ENCODE assay signal across 3 cellular contexts in the genomic region with DNA sequence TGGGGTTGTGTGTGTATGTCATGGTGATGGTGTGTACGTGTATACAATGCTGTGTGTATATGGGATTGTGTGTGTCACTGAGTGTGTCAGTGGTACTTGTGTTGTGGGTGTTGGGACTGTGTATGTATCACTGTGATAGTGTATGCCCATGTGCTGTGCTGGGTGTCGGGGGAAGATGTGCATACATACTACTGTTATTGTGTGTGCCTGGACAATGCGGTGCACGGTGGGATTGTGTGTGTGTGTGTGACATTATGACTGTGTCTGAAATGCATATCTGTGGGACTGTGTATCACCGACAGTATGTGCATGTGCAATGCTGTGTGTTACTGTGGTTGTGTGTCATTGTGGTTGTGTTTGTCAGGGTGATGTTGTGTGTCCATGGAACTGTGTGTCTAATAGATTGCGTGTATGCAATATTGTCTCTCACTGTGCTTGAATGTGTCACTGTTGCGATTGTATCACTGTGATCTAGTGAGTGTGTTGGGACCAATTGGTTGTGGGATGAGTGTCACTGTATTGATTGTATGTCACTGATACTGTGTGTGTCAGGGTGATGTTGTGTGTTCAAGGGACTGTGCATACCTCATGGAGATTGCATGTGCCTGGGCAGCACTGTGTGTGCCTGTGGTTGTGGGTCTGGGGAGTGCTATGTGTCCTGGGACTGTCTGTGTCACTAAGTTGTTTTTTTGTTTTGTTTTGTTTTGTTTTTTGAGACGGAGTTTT.
TF ChIP-seq lines count a peak whose summit lies in the region.

No MANE protein-coding gene starts in this region.

TF ChIP-seq in SK-N-SH, 30 proteins besides CTCF, POLR2A, EP300 and RAD21:
- TF ChIP-seq, protein P1, sequence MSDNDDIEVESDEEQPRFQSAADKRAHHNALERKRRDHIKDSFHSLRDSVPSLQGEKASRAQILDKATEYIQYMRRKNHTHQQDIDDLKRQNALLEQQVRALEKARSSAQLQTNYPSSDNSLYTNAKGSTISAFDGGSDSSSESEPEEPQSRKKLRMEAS (IDR thresholded peaks at IDR 0.05; ENCODE audit: low read depth) = no peak
- TF ChIP-seq MXI1 (IDR thresholded peaks at IDR 0.05; ENCODE audit: low read depth, low read length) = 0 out of 2 replicates have a peak, but pooled peaks have one; percentile 0
TF ChIP-seq in SK-N-SH: peak in this region for 1.

TF ChIP-seq in SK-N-SH treated with all-trans-retinoic acid at 6 μM for 48 hours, 23 proteins besides CTCF, POLR2A, EP300 and RAD21:
- TF ChIP-seq GLIS3 (CRISPR knock-in tag; IDR thresholded peaks at IDR 0.05) = no peak
- no peak for TF ChIP-seq OSR1 (CRISPR knock-in tag; IDR thresholded peaks at IDR 0.05)
- TF ChIP-seq ZNF8 (CRISPR knock-in tag; IDR thresholded peaks at IDR 0.05) = no peak
TF ChIP-seq in SK-N-SH treated with all-trans-retinoic acid at 6 μM for 48 hours: peak in this region for 0.

TF ChIP-seq in GM12878, 131 proteins besides CTCF, POLR2A, EP300 and RAD21:
- TF ChIP-seq CBX3 (IDR thresholded peaks at IDR 0.05; ENCODE audit: borderline replicate concordance, low read depth) (no peak), MYC (IDR thresholded peaks at IDR 0.05; ENCODE audit: insufficient read depth, insufficient read length, insufficient replicate concordance, low read length, severe bottlenecking) (no peak), ESRRA (IDR thresholded peaks at IDR 0.05; ENCODE audit: low read length) (no peak), NFYA (IDR thresholded peaks at IDR 0.05; ENCODE audit: borderline replicate concordance, low read depth, low read length) (no peak), SMARCA5 (IDR thresholded peaks at IDR 0.05) (no peak), STAT3 (IDR thresholded peaks at IDR 0.05; ENCODE audit: low read depth, low read length) (no peak), HDAC6 (IDR thresholded peaks at IDR 0.05; ENCODE audit: unreplicated experiment) (no peak), LARP7 (IDR thresholded peaks at IDR 0.05) (no peak), HDGF (IDR thresholded peaks at IDR 0.05) (0 out of 2 replicates have a peak, but pooled peaks have one; percentile 31), GATAD2B (conservative IDR thresholded peaks at IDR 0.05; ENCODE audit: low read depth) (no peak), HCFC1 (IDR thresholded peaks at IDR 0.05; ENCODE audit: low read length) (no peak), ZSCAN29 (IDR thresholded peaks at IDR 0.05) (no peak), POLR2AphosphoS5 (IDR thresholded peaks at IDR 0.05; ENCODE audit: low read length) (no peak), NFXL1 (IDR thresholded peaks at IDR 0.05; ENCODE audit: borderline replicate concordance) (no peak)
- TF ChIP-seq, protein P2, sequence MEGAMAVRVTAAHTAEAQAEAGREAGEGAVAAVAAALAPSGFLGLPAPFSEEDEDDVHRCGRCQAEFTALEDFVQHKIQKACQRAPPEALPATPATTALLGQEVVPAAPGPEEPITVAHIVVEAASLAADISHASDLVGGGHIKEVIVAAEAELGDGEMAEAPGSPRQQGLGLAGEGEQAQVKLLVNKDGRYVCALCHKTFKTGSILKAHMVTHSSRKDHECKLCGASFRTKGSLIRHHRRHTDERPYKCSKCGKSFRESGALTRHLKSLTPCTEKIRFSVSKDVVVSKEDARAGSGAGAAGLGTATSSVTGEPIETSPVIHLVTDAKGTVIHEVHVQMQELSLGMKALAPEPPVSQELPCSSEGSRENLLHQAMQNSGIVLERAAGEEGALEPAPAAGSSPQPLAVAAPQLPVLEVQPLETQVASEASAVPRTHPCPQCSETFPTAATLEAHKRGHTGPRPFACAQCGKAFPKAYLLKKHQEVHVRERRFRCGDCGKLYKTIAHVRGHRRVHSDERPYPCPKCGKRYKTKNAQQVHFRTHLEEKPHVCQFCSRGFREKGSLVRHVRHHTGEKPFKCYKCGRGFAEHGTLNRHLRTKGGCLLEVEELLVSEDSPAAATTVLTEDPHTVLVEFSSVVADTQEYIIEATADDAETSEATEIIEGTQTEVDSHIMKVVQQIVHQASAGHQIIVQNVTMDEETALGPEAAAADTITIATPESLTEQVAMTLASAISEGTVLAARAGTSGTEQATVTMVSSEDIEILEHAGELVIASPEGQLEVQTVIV (IDR thresholded peaks at IDR 0.05; ENCODE audit: borderline replicate concordance, partially characterized antibody) = no peak
- TF ChIP-seq, protein P3, sequence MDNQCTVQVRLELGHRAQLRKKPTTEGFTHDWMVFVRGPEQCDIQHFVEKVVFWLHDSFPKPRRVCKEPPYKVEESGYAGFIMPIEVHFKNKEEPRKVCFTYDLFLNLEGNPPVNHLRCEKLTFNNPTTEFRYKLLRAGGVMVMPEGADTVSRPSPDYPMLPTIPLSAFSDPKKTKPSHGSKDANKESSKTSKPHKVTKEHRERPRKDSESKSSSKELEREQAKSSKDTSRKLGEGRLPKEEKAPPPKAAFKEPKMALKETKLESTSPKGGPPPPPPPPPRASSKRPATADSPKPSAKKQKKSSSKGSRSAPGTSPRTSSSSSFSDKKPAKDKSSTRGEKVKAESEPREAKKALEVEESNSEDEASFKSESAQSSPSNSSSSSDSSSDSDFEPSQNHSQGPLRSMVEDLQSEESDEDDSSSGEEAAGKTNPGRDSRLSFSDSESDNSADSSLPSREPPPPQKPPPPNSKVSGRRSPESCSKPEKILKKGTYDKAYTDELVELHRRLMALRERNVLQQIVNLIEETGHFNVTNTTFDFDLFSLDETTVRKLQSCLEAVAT (IDR thresholded peaks at IDR 0.05) = no peak
- TF ChIP-seq, protein P4, sequence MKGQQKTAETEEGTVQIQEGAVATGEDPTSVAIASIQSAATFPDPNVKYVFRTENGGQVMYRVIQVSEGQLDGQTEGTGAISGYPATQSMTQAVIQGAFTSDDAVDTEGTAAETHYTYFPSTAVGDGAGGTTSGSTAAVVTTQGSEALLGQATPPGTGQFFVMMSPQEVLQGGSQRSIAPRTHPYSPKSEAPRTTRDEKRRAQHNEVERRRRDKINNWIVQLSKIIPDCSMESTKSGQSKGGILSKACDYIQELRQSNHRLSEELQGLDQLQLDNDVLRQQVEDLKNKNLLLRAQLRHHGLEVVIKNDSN (IDR thresholded peaks at IDR 0.05; ENCODE audit: borderline replicate concordance, extremely low read length, insufficient read depth, low read depth, low read length) = no peak
- TF ChIP-seq, protein P5, sequence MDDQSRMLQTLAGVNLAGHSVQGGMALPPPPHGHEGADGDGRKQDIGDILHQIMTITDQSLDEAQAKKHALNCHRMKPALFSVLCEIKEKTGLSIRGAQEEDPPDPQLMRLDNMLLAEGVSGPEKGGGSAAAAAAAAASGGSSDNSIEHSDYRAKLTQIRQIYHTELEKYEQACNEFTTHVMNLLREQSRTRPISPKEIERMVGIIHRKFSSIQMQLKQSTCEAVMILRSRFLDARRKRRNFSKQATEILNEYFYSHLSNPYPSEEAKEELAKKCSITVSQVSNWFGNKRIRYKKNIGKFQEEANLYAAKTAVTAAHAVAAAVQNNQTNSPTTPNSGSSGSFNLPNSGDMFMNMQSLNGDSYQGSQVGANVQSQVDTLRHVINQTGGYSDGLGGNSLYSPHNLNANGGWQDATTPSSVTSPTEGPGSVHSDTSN (IDR thresholded peaks at IDR 0.05; ENCODE audit: insufficient replicate concordance, low read depth, low read length) = peak; percentile 18
- TF ChIP-seq, protein P6, sequence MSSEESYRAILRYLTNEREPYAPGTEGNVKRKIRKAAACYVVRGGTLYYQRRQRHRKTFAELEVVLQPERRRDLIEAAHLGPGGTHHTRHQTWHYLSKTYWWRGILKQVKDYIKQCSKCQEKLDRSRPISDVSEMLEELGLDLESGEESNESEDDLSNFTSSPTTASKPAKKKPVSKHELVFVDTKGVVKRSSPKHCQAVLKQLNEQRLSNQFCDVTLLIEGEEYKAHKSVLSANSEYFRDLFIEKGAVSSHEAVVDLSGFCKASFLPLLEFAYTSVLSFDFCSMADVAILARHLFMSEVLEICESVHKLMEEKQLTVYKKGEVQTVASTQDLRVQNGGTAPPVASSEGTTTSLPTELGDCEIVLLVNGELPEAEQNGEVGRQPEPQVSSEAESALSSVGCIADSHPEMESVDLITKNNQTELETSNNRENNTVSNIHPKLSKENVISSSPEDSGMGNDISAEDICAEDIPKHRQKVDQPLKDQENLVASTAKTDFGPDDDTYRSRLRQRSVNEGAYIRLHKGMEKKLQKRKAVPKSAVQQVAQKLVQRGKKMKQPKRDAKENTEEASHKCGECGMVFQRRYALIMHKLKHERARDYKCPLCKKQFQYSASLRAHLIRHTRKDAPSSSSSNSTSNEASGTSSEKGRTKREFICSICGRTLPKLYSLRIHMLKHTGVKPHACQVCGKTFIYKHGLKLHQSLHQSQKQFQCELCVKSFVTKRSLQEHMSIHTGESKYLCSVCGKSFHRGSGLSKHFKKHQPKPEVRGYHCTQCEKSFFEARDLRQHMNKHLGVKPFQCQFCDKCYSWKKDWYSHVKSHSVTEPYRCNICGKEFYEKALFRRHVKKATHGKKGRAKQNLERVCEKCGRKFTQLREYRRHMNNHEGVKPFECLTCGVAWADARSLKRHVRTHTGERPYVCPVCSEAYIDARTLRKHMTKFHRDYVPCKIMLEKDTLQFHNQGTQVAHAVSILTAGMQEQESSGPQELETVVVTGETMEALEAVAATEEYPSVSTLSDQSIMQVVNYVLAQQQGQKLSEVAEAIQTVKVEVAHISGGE (CRISPR knock-in tag; IDR thresholded peaks at IDR 0.05) = no peak
- TF ChIP-seq, protein P7, sequence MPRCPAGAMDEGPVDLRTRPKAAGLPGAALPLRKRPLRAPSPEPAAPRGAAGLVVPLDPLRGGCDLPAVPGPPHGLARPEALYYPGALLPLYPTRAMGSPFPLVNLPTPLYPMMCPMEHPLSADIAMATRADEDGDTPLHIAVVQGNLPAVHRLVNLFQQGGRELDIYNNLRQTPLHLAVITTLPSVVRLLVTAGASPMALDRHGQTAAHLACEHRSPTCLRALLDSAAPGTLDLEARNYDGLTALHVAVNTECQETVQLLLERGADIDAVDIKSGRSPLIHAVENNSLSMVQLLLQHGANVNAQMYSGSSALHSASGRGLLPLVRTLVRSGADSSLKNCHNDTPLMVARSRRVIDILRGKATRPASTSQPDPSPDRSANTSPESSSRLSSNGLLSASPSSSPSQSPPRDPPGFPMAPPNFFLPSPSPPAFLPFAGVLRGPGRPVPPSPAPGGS (IDR thresholded peaks at IDR 0.05; ENCODE audit: borderline replicate concordance, insufficient read depth, low read depth, low read length, poor library complexity, severe bottlenecking) = peak; percentile 78
